ENCODE assay signal across 8 cellular contexts in genomic region chr9:6757132-6757987, GRCh38. TPM values are rescaled to one million over a fixed set of nuclear protein-coding genes. Genes with fewer than 3 reads are reported as not detected.
DNase-seq lines count a peak whose midpoint lies in the region; ATAC-seq and TF ChIP-seq lines count a peak whose summit lies in the region.

Gene KDM4C, plus strand, starts transcription at chr9:6757973. Its CDS starts 35,016 bp downstream, at chr9:6792989.

- ATAC-seq in HG02678 (IDR thresholded peaks at IDR 0.05; ENCODE audit: unreplicated experiment) = peak; percentile 76

- TF ChIP-seq POLR2A in tibial nerve (IDR thresholded peaks at IDR 0.05) = peak; percentile 4 to 92

- no peak within 1 kb of the TSS for H2AK5ac ChIP-seq in trophoblast cell (ENCODE audit: low read length)

- H2BK120ac ChIP-seq in trophoblast cell (ENCODE audit: insufficient read depth, low read length, poor library complexity) = peak within 1 kb of the TSS; percentile 81

- H3K4ac ChIP-seq in trophoblast cell (ENCODE audit: low read depth, low read length) = peak within 1 kb of the TSS; percentile 60

- H3K27ac ChIP-seq in SU-DHL-6 (ENCODE audit: low read depth, low read length) (peak within 1 kb of the TSS; percentile 79), adipose tissue (ENCODE audit: low read depth, low read length) (peak within 1 kb of the TSS; percentile 51), cardiac muscle cell (peak within 1 kb of the TSS; percentile 96), trophoblast cell (ENCODE audit: low read depth, low read length) (peak within 1 kb of the TSS; percentile 72), tibial nerve (peak within 1 kb of the TSS; percentile 93 to 100 (median 97))

- 0% methylated on average over 67 of the region's 67 CpGs for WGBS in adipose tissue, 3 donors
- no CpG with 5 or more reads among the region's 67 CpGs for WGBS in trophoblast cell (ENCODE audit: extremely low coverage, insufficient coverage, insufficient read length)
- WGBS in tibial nerve, 2 donors = 0 to 1% methylated on average over 32 to 50 of the region's 67 CpGs

- H3K4me2 ChIP-seq in SU-DHL-6 (ENCODE audit: low read depth, low read length, poor library complexity, severe bottlenecking) = peak within 1 kb of the TSS; percentile 90
- peak within 1 kb of the TSS; percentile 90 for H3K4me2 ChIP-seq in trophoblast cell (ENCODE audit: low read length)

- peak within 1 kb of the TSS; percentile 69 for H4K91ac ChIP-seq in trophoblast cell (ENCODE audit: low read depth, low read length)

- H3K9me3 ChIP-seq in SU-DHL-6 (ENCODE audit: insufficient read depth, low read length) (no peaks in the 10 kb centered on the region), cardiac muscle cell (ENCODE audit: low read depth) (no peaks in the 10 kb centered on the region), trophoblast cell (ENCODE audit: insufficient read depth, low read depth, low read length) (peaks cover 1% of the 10 kb centered on the region), tibial nerve (no peaks in the 10 kb centered on the region)

- peak within 1 kb of the TSS; percentile 80 for H2AFZ ChIP-seq in SU-DHL-6 (ENCODE audit: low read depth, low read length, severe bottlenecking)
- peak within 1 kb of the TSS; percentile 88 for H2AFZ ChIP-seq in trophoblast cell (ENCODE audit: insufficient read depth, low read length, poor library complexity)

- H3K79me2 ChIP-seq in SU-DHL-6 (ENCODE audit: insufficient read depth, low read length) (peaks cover 41% of the 10 kb centered on the region), trophoblast cell (ENCODE audit: control insufficient read depth, insufficient read depth, low read length, poor library complexity) (peaks cover 3% of the 10 kb centered on the region)

- no peaks in the 10 kb centered on the region for H3K9me2 ChIP-seq in SU-DHL-6 (replicated peaks; ENCODE audit: insufficient read depth, low read length)

- no peak within 1 kb of the TSS for H3K23ac ChIP-seq in trophoblast cell (ENCODE audit: low read length)

- peak within 1 kb of the TSS; percentile 83 for H3K18ac ChIP-seq in trophoblast cell (ENCODE audit: low read length)

- peaks cover 3% of the 10 kb centered on the region for H3K4me1 ChIP-seq in cardiac muscle cell (ENCODE audit: low read depth)
- H3K4me1 ChIP-seq in trophoblast cell (ENCODE audit: control insufficient read depth in 1 of 2, insufficient read depth in 2 of 2, low read length in 2 of 2) = no peaks in the 10 kb centered on the region
- peaks cover 0 to 29% (median 7%) of the 10 kb centered on the region in 4 donors for H3K4me1 ChIP-seq in tibial nerve

- no peaks in the 10 kb centered on the region for H4K20me1 ChIP-seq in SU-DHL-6 (ENCODE audit: low read depth, low read length)

- H3K27me3 ChIP-seq in SU-DHL-6 (ENCODE audit: low read length) (no peaks in the 10 kb centered on the region), cardiac muscle cell (no peaks in the 10 kb centered on the region), trophoblast cell (ENCODE audit: insufficient read depth, low read length) (no peaks in the 10 kb centered on the region), tibial nerve (no peaks in the 10 kb centered on the region)

- TF ChIP-seq CTCF in GM12865 (IDR thresholded peaks at IDR 0.05; ENCODE audit: insufficient read depth, low read depth, low read length, missing control alignments) = no peak
- TF ChIP-seq CTCF in SU-DHL-6 (IDR thresholded peaks at IDR 0.05; ENCODE audit: insufficient read depth, low read length, poor library complexity, severe bottlenecking) = no peak
- TF ChIP-seq CTCF in cardiac muscle cell (IDR thresholded peaks at IDR 0.05; ENCODE audit: low read depth, low read length) = no peak
- peak in 1 of 5 experiments; percentile 23 for TF ChIP-seq CTCF in tibial nerve (IDR thresholded peaks at IDR 0.05)

- TF ChIP-seq EP300 in tibial nerve (IDR thresholded peaks at IDR 0.05) = peak; percentile 61 to 97

- peak within 1 kb of the TSS; percentile 73 for H2BK5ac ChIP-seq in trophoblast cell (ENCODE audit: low read depth, low read length, poor library complexity)

- peak within 1 kb of the TSS; percentile 49 for H3K14ac ChIP-seq in trophoblast cell (ENCODE audit: low read length)

- H3K4me3 ChIP-seq in GM12865 (ENCODE audit: low read depth, low read length) = peak within 1 kb of the TSS; percentile 80
- peak within 1 kb of the TSS; percentile 97 for H3K4me3 ChIP-seq in SU-DHL-6 (ENCODE audit: insufficient read depth, low read length, poor library complexity, severe bottlenecking)
- H3K4me3 ChIP-seq in cardiac muscle cell = peak within 1 kb of the TSS; percentile 89
- peak within 1 kb of the TSS; percentile 92 for H3K4me3 ChIP-seq in trophoblast cell (ENCODE audit: low read depth, low read length)
- peak within 1 kb of the TSS; percentile 63 to 89 (median 78) for H3K4me3 ChIP-seq in tibial nerve

- H3K79me1 ChIP-seq in trophoblast cell (ENCODE audit: low read length) = peaks cover 11% of the 10 kb centered on the region

- H3K9ac ChIP-seq in SU-DHL-6 (ENCODE audit: low read length) (peak within 1 kb of the TSS; percentile 92), trophoblast cell (ENCODE audit: low read length) (peak within 1 kb of the TSS; percentile 62)

- H4K8ac ChIP-seq in trophoblast cell (ENCODE audit: low read depth, low read length) = peak within 1 kb of the TSS; percentile 95

- no peaks in the 10 kb centered on the region for H3K36me3 ChIP-seq in SU-DHL-6 (ENCODE audit: low read length)
- no peaks in the 10 kb centered on the region for H3K36me3 ChIP-seq in cardiac muscle cell
- no peaks in the 10 kb centered on the region for H3K36me3 ChIP-seq in trophoblast cell (ENCODE audit: control insufficient read depth in 1 of 2, insufficient read depth in 2 of 2, low read length in 2 of 2)
- no peaks in the 10 kb centered on the region for H3K36me3 ChIP-seq in tibial nerve

- peak within 1 kb of the TSS; percentile 7 for H2BK12ac ChIP-seq in trophoblast cell (ENCODE audit: low read length)

- DNase-seq in GM12865 (ENCODE audit: low read depth) = peak; percentile 98
- peak; percentile 95 for DNase-seq in NCI-H1105 treated with DMSO at 0.1 percent for 48 hours (lab: John Stamatoyannopoulos, UW)
- peak; percentile 97 to 98 for DNase-seq in cardiac muscle cell (ENCODE audit: low read depth in 1 of 2, low spot score in 1 of 2)
- DNase-seq in trophoblast cell = peak; percentile 97 to 98
- peak; percentile 80 to 92 for DNase-seq in tibial nerve (ENCODE audit: low spot score in 2 of 2)

- H4K12ac ChIP-seq in trophoblast cell (ENCODE audit: low read depth, low read length) = peak within 1 kb of the TSS; percentile 88

- peaks cover 15% of the 10 kb centered on the region for H3F3A ChIP-seq in SU-DHL-6 (ENCODE audit: insufficient read depth)

RNA-seq across cellular contexts. Expression of gene KDM4C, which starts in this region (rescaled TPM):
- polyA plus RNA-seq in adipose tissue = 1 to 10 TPM; 7.2 to 9.6 (median 8.7) TPM
- total RNA-seq in cardiac muscle cell = 26.0 and 32.0 TPM in 2 replicates
- polyA plus RNA-seq in cardiac muscle cell = 15.1 and 18.6 TPM in 2 replicates
- 5.9 and 6.3 TPM in 2 replicates for polyA plus RNA-seq in trophoblast cell (2013)
- total RNA-seq in tibial nerve = 10 to 100 TPM; 27.8 to 47.7 (median 38.1) TPM

Comparison
In these comparisons a context has a peak if more than half of its experiments do, and no peak if none do; other contexts are left out.
1. Peak in every context shown above with its lines: DNase-seq, ATAC-seq, H3K4me3 ChIP-seq and H3K27ac ChIP-seq.